In the genomic region with DNA sequence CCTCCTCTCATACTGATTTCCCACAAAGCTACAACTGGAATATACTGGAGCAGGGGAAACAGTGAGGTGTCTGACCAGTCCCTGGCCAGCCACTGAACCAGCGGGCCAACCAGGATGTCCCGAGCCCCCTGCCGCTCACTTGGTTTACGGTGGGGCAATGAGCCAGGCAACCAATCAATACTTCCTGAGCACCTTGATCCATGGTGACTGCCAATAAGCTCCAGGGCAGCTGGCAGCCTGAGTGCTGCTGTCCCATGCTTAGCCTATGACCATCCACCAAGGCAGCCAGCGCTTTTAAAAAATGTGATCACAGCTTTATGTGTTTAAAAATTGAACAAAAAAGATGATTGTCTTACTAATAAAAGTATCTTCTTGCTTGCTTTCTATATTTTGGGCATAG, we compare ENCODE assay signal across 30 cellular contexts. TPM values are rescaled to one million over a fixed set of nuclear protein-coding genes. Genes with fewer than 3 reads are reported as not detected.
"Had no signal": no experiment of that assay in that cellular context is flagged by ENCODE, and none has a peak within 500 bp of the region (broad histone marks: within the 10 kb centered on the region; RNA-seq: fewer than 3 reads in every experiment).

No MANE protein-coding gene starts in this region.

- H3K36me3 Mint-ChIP-seq: activated naive CD4-positive, alpha-beta T cell treated with anti-CD3 and anti-CD28 coated beads, Interleukin-2, amount 10 ng/mL, durations not matched to agents 7 days and 5 days; activated naive CD4-positive, alpha-beta T cell treated with anti-CD3 and anti-CD28 coated beads, Interleukin-2, amount 50 U/mL, for 72 hours; activated naive CD8-positive, alpha-beta T cell treated with anti-CD3 and anti-CD28 coated beads, Interleukin-2, amount 10 ng/mL, durations not matched to agents 7 days and 5 days had no signal

- H3K4me3 Mint-ChIP-seq: activated CD4-positive, alpha-beta memory T cell treated with anti-CD3 and anti-CD28 coated beads, Interleukin-2, amount 10 ng/mL, durations not matched to agents 7 days and 5 days; activated CD4-positive, alpha-beta T cell treated with anti-CD3 and anti-CD28 coated beads for 36 hours; activated CD4-positive, alpha-beta T cell treated with anti-CD3 and anti-CD28 coated beads, Interleukin-2, amount 10 ng/mL, durations not matched to agents 7 days and 5 days; activated naive CD4-positive, alpha-beta T cell treated with anti-CD3 and anti-CD28 coated beads, Interleukin-2, amount 10 ng/mL, durations not matched to agents 7 days and 5 days; activated naive CD8-positive, alpha-beta T cell treated with anti-CD3 and anti-CD28 coated beads, Interleukin-2, amount 10 ng/mL, durations not matched to agents 7 days and 5 days; activated T-cell treated with anti-CD3 and anti-CD28 coated beads, Interleukin-2, amount 50 U/mL, for 24 hours; activated T-cell treated with anti-CD3 and anti-CD28 coated beads, Interleukin-2, amount 50 U/mL, for 72 hours; effector memory CD8-positive, alpha-beta T cell had no signal

- H3K4me1 Mint-ChIP-seq: activated CD4-positive, alpha-beta memory T cell treated with anti-CD3 and anti-CD28 coated beads, Interleukin-2, amount 10 ng/mL, durations not matched to agents 7 days and 5 days; activated CD4-positive, alpha-beta T cell treated with anti-CD3 and anti-CD28 coated beads for 36 hours; activated CD4-positive, alpha-beta T cell treated with anti-CD3 and anti-CD28 coated beads, Interleukin-2, amount 10 ng/mL, durations not matched to agents 7 days and 5 days; activated naive CD4-positive, alpha-beta T cell treated with anti-CD3 and anti-CD28 coated beads, Interleukin-2, amount 10 ng/mL, durations not matched to agents 7 days and 5 days; activated naive CD8-positive, alpha-beta T cell treated with anti-CD3 and anti-CD28 coated beads, Interleukin-2, amount 10 ng/mL, durations not matched to agents 7 days and 5 days had no signal

- DNase-seq: activated CD4-positive, alpha-beta memory T cell treated with anti-CD3 and anti-CD28 coated beads, Interleukin-2, amount 10 ng/mL, durations not matched to agents 7 days and 5 days; activated CD4-positive, alpha-beta T cell treated with anti-CD3 and anti-CD28 coated beads for 36 hours; activated CD4-positive, alpha-beta T cell treated with anti-CD3 and anti-CD28 coated beads, Interleukin-2, amount 10 ng/mL, durations not matched to agents 7 days and 5 days; activated CD4-positive, alpha-beta T cell treated with anti-CD3 and anti-CD28 coated beads, Interleukin-2, amount 50 U/mL, for 4 hours; activated CD4-positive, CD25-positive, alpha-beta regulatory T cell; activated CD4-positive, CD25-positive, alpha-beta regulatory T cell treated with anti-CD3 and anti-CD28 coated beads, Interleukin-2, amount 50 U/mL, for 72 hours; activated CD8-positive, alpha-beta memory T cell treated with anti-CD3 and anti-CD28 coated beads, Interleukin-2, amount 50 U/mL, for 48 hours; activated gamma-delta T cell; activated naive CD4-positive, alpha-beta T cell; activated naive CD4-positive, alpha-beta T cell treated with anti-CD3 and anti-CD28 coated beads, Interleukin-2, amount 10 ng/mL, durations not matched to agents 7 days and 5 days; activated naive CD8-positive, alpha-beta T cell treated with anti-CD3 and anti-CD28 coated beads, Interleukin-2, amount 10 ng/mL, durations not matched to agents 7 days and 5 days; activated T-cell treated with anti-CD3 and anti-CD28 coated beads for 4 hours; activated T-cell treated with anti-CD3 and anti-CD28 coated beads, Interleukin-2, amount 50 U/mL, for 24 hours; activated T-cell treated with anti-CD3 and anti-CD28 coated beads, Interleukin-2, amount 50 U/mL, for 72 hours; caudate nucleus; cortex of kidney; dermis blood vessel endothelial cell; effector CD4-positive, alpha-beta T cell; effector memory CD8-positive, alpha-beta T cell; erythroblast; foreskin keratinocyte; heart right ventricle; T-helper 2 cell had no signal

- ATAC-seq: activated CD4-positive, alpha-beta T cell treated with anti-CD3 and anti-CD28 coated beads for 36 hours; activated naive CD4-positive, alpha-beta T cell treated with anti-CD3 and anti-CD28 coated beads, Interleukin-2, amount 50 U/mL, for 72 hours; activated T-cell treated with anti-CD3 and anti-CD28 coated beads, Interleukin-2, amount 50 U/mL, for 72 hours; effector memory CD8-positive, alpha-beta T cell; foreskin keratinocyte; gastroesophageal sphincter; heart right ventricle had no signal

- H3K9me3 Mint-ChIP-seq: activated CD4-positive, alpha-beta memory T cell treated with anti-CD3 and anti-CD28 coated beads, Interleukin-2, amount 10 ng/mL, durations not matched to agents 7 days and 5 days; activated CD4-positive, alpha-beta T cell treated with anti-CD3 and anti-CD28 coated beads, Interleukin-2, amount 10 ng/mL, durations not matched to agents 7 days and 5 days; activated naive CD4-positive, alpha-beta T cell treated with anti-CD3 and anti-CD28 coated beads, Interleukin-2, amount 10 ng/mL, durations not matched to agents 7 days and 5 days; activated naive CD8-positive, alpha-beta T cell treated with anti-CD3 and anti-CD28 coated beads, Interleukin-2, amount 10 ng/mL, durations not matched to agents 7 days and 5 days; activated T-cell treated with anti-CD3 and anti-CD28 coated beads, Interleukin-2, amount 50 U/mL, for 24 hours; activated T-cell treated with anti-CD3 and anti-CD28 coated beads, Interleukin-2, amount 50 U/mL, for 72 hours; effector memory CD8-positive, alpha-beta T cell had no signal

- H3K27ac Mint-ChIP-seq: activated CD4-positive, alpha-beta memory T cell treated with anti-CD3 and anti-CD28 coated beads, Interleukin-2, amount 10 ng/mL, durations not matched to agents 7 days and 5 days; activated CD4-positive, alpha-beta T cell treated with anti-CD3 and anti-CD28 coated beads for 36 hours; activated CD4-positive, alpha-beta T cell treated with anti-CD3 and anti-CD28 coated beads, Interleukin-2, amount 10 ng/mL, durations not matched to agents 7 days and 5 days; activated naive CD4-positive, alpha-beta T cell treated with anti-CD3 and anti-CD28 coated beads, Interleukin-2, amount 10 ng/mL, durations not matched to agents 7 days and 5 days; activated naive CD4-positive, alpha-beta T cell treated with anti-CD3 and anti-CD28 coated beads, Interleukin-2, amount 50 U/mL, for 72 hours; activated naive CD8-positive, alpha-beta T cell treated with anti-CD3 and anti-CD28 coated beads, Interleukin-2, amount 10 ng/mL, durations not matched to agents 7 days and 5 days; activated T-cell treated with anti-CD3 and anti-CD28 coated beads, Interleukin-2, amount 50 U/mL, for 24 hours; activated T-cell treated with anti-CD3 and anti-CD28 coated beads, Interleukin-2, amount 50 U/mL, for 72 hours; effector memory CD8-positive, alpha-beta T cell had no signal

- H3K27me3 Mint-ChIP-seq: activated CD4-positive, alpha-beta T cell treated with anti-CD3 and anti-CD28 coated beads, Interleukin-2, amount 10 ng/mL, durations not matched to agents 7 days and 5 days; activated naive CD4-positive, alpha-beta T cell treated with anti-CD3 and anti-CD28 coated beads, Interleukin-2, amount 10 ng/mL, durations not matched to agents 7 days and 5 days had no signal

RNA-seq across cellular contexts. Expression of gene SCN10A, which starts 4.2 kb away (rescaled TPM):
- total RNA-seq: activated CD4-positive, alpha-beta memory T cell treated with anti-CD3 and anti-CD28 coated beads, Interleukin-2, amount 10 ng/mL, durations not matched to agents 7 days and 5 days; activated CD4-positive, alpha-beta T cell treated with anti-CD3 and anti-CD28 coated beads for 36 hours; activated CD4-positive, alpha-beta T cell treated with anti-CD3 and anti-CD28 coated beads, Interleukin-2, amount 10 ng/mL, durations not matched to agents 7 days and 5 days; activated naive CD4-positive, alpha-beta T cell treated with anti-CD3 and anti-CD28 coated beads, Interleukin-2, amount 50 U/mL, for 72 hours; activated naive CD8-positive, alpha-beta T cell treated with anti-CD3 and anti-CD28 coated beads, Interleukin-2, amount 10 ng/mL, durations not matched to agents 7 days and 5 days; activated T-cell treated with anti-CD3 and anti-CD28 coated beads, Interleukin-2, amount 50 U/mL, for 72 hours; astrocyte; chondrocyte; dermis blood vessel endothelial cell; esophagus muscularis mucosa; foreskin keratinocyte; glomerular endothelial cell; T-helper 1 cell treated with Interleukin-12 subunit alpha and Interleukin-12 subunit beta and Interleukin-4 antibody, amounts not matched to agents 30 ng/mL and 1 ng/mL, for 36 hours had no signal
